ENCODE assay signal across 17 cellular contexts in genomic region chr16:50261707-50262235, GRCh38. TPM values are rescaled to one million over a fixed set of nuclear protein-coding genes. Genes with fewer than 3 reads are reported as not detected.
DNase-seq lines count a peak whose midpoint lies in the region; ATAC-seq and TF ChIP-seq lines count a peak whose summit lies in the region.
"Had no signal": no experiment of that assay in that cellular context is flagged by ENCODE, and none has a peak within 500 bp of the region (broad histone marks: within the 10 kb centered on the region; RNA-seq: fewer than 3 reads in every experiment).

No MANE protein-coding gene starts in this region.

- POLR2A ChIA-PET in HEK293 (lab: Yijun Ruan, JAX), result no interaction called here
- POLR2A ChIA-PET in CD8-positive, alpha-beta T cell (lab: Charles Lee), result interaction anchor here (0.9 kb wide), 1 partner anchor 11 kb away, joined by 3 read pairs; no protein-coding TSS in a partner anchor

- H3K4me3 ChIP-seq in BLaER1 treated with 17β-estradiol and CSF1 and Interleukin-3, amounts not matched to agents 10 nM and 100 nM, result no peak overlapping the region
- H3K4me3 ChIP-seq in HEK293 (ENCODE audit: low read depth, low read length), result no peak overlapping the region
- H3K4me3 ChIP-seq in adipocyte (ENCODE audit: low read length), result no peak overlapping the region
- no peak overlapping the region for H3K4me3 ChIP-seq in CD8-positive, alpha-beta T cell (ENCODE audit: low read depth, low read length)

- CTCF ChIA-PET in HEK293 (lab: Yijun Ruan, JAX), result interaction anchor here (0.8 kb wide), 1 partner anchor 23 kb away, joined by 3 read pairs; no protein-coding TSS in a partner anchor
- CTCF ChIA-PET in CD8-positive, alpha-beta T cell (lab: Charles Lee), result interaction anchor here (0.7 to 13.1 kb wide), 5 partner anchors 12 to 404 kb away, joined by 3 to 155 read pairs (median 3); no protein-coding TSS in a partner anchor

- intact Hi-C loops in natural killer cell (cut with micrococcal nuclease), result loop anchor here (1.0 kb wide), 1 partner anchor 8 kb away; no protein-coding TSS in a partner anchor
- intact Hi-C loops in CD8-positive, alpha-beta T cell (cut with DNase I, micrococcal nuclease), result no loop called here

- H3K27me3 ChIP-seq in BLaER1 treated with 17β-estradiol and CSF1 and Interleukin-3, amounts not matched to agents 10 nM and 100 nM, result no peaks in the 10 kb centered on the region; a peak in 1 of 22 replicates
- no peaks in the 10 kb centered on the region for H3K27me3 ChIP-seq in adipocyte (replicated peaks; ENCODE audit: control insufficient read depth, insufficient read depth, low read length)
- H3K27me3 ChIP-seq in CD8-positive, alpha-beta T cell (ENCODE audit: insufficient read depth, low read length), result no peaks in the 10 kb centered on the region
- H3K27me3 ChIP-seq: BE2C had no signal

- H3K4me2 ChIP-seq in BLaER1 treated with 17β-estradiol and CSF1 and Interleukin-3, amounts not matched to agents 10 nM and 100 nM, result peak overlapping the region; percentile 55 to 100 (median 98)

- peaks cover 77 to 92% (median 91%) of the 10 kb centered on the region in 10 experiments for H3K4me1 ChIP-seq in BLaER1 treated with 17β-estradiol and CSF1 and Interleukin-3, amounts not matched to agents 10 nM and 100 nM
- peaks cover 14% of the 10 kb centered on the region for H3K4me1 ChIP-seq in HEK293 (ENCODE audit: control insufficient read depth, insufficient read depth, low read length)
- H3K4me1 ChIP-seq in adipocyte (ENCODE audit: control insufficient read depth, insufficient read depth, low read length), result peaks cover 40% of the 10 kb centered on the region
- H3K4me1 ChIP-seq in CD8-positive, alpha-beta T cell (ENCODE audit: insufficient read depth, low read length), result peaks cover 44% of the 10 kb centered on the region

- H3K27ac Mint-ChIP-seq in natural killer cell, result peak overlapping the region; percentile 27 to 88
- H3K27ac Mint-ChIP-seq in CD8-positive, alpha-beta T cell, result no peak overlapping the region
- H3K27ac Mint-ChIP-seq: activated naive CD4-positive, alpha-beta T cell treated with anti-CD3 and anti-CD28 coated beads for 36 hours; stimulated activated naive B cell treated with anti-CD40 and anti-IgM and Interleukin-4, amounts not matched to agents 10 μg/mL and 1 μg/mL and 100 μg/mL, for 72 hours had no signal

- H4K20me1 ChIP-seq in BLaER1 treated with 17β-estradiol and CSF1 and Interleukin-3, amounts not matched to agents 10 nM and 100 nM, result peaks cover 0 to 24% (median 0%) of the 10 kb centered on the region in 11 experiments; a peak in 5 of 22 replicates

- peaks cover 71 to 80% of the 10 kb centered on the region in 2 donors for H3K4me1 Mint-ChIP-seq in natural killer cell
- H3K4me1 Mint-ChIP-seq in CD8-positive, alpha-beta T cell (ENCODE audit: low read depth), result peaks cover 44% of the 10 kb centered on the region

- no peaks in the 10 kb centered on the region for H3K27me3 Mint-ChIP-seq in natural killer cell (ENCODE audit: low read depth in 2 of 2)
- H3K27me3 Mint-ChIP-seq in CD8-positive, alpha-beta T cell (ENCODE audit: low read depth), result no peaks in the 10 kb centered on the region
- H3K27me3 Mint-ChIP-seq: effector memory CD8-positive, alpha-beta T cell had no signal

- H3K9me3 Mint-ChIP-seq in natural killer cell, result no peaks in the 10 kb centered on the region
- H3K9me3 Mint-ChIP-seq in CD8-positive, alpha-beta T cell, result no peaks in the 10 kb centered on the region
- H3K9me3 Mint-ChIP-seq: effector memory CD8-positive, alpha-beta T cell had no signal

- peak overlapping the region in 7 of 11 experiments; percentile 6 to 85 (median 50); a peak in 11 of 22 replicates for H3K27ac ChIP-seq in BLaER1 treated with 17β-estradiol and CSF1 and Interleukin-3, amounts not matched to agents 10 nM and 100 nM
- H3K27ac ChIP-seq in HEK293 (ENCODE audit: extremely low read depth, low read depth, low read length), result no peak overlapping the region
- no peak overlapping the region for H3K27ac ChIP-seq in CD8-positive, alpha-beta T cell (ENCODE audit: low read depth, low read length)
- H3K27ac ChIP-seq: neutrophil had no signal

- TF ChIP-seq CTCF in HEK293 (tag by site-specific recombination; IDR thresholded peaks at IDR 0.05) (no peak), natural killer cell (IDR thresholded peaks at IDR 0.05) (no peak)
- no peak for TF ChIP-seq CTCF in CD8-positive, alpha-beta T cell (IDR thresholded peaks at IDR 0.05)

- H3K36me3 ChIP-seq in BLaER1 treated with 17β-estradiol and CSF1 and Interleukin-3, amounts not matched to agents 10 nM and 100 nM, result no peaks in the 10 kb centered on the region
- H3K36me3 ChIP-seq in HEK293 (ENCODE audit: control insufficient read depth in 2 of 2, insufficient read depth in 1 of 2, low read length in 2 of 2) (no peaks in the 10 kb centered on the region), adipocyte (ENCODE audit: control insufficient read depth, insufficient read depth, low read length, severe bottlenecking) (no peaks in the 10 kb centered on the region)
- no peaks in the 10 kb centered on the region for H3K36me3 ChIP-seq in CD8-positive, alpha-beta T cell (ENCODE audit: insufficient read depth, low read length)
- H3K36me3 ChIP-seq: BE2C, neutrophil had no signal

- no peaks in the 10 kb centered on the region for H3K36me3 Mint-ChIP-seq in natural killer cell
- H3K36me3 Mint-ChIP-seq in CD8-positive, alpha-beta T cell, result peaks cover 2% of the 10 kb centered on the region

- DNase-seq in adipocyte (ENCODE audit: low read depth), result no peak
- no peak for DNase-seq in natural killer cell
- no peak for DNase-seq in foreskin melanocyte
- no peak for DNase-seq in CD8-positive, alpha-beta T cell
- DNase-seq in activated naive CD4-positive, alpha-beta T cell treated with Interleukin-2 at 50 U/mL for 16 hours, result no peak
- DNase-seq: activated CD4-positive, alpha-beta T cell treated with anti-CD3 and anti-CD28 coated beads for 1 hour; activated naive CD4-positive, alpha-beta T cell treated with anti-CD3 and anti-CD28 coated beads for 36 hours; BE2C; effector memory CD8-positive, alpha-beta T cell; H7; mesenchymal stem cell; NCI-H526; stimulated activated naive B cell treated with anti-CD40 and anti-IgM and Interleukin-4, amounts not matched to agents 10 μg/mL and 1 μg/mL and 100 μg/mL, for 72 hours; T-helper 2 cell had no signal

- peaks cover 0 to 7% (median 0%) of the 10 kb centered on the region in 11 experiments; a peak in 1 of 22 replicates for H3K9me3 ChIP-seq in BLaER1 treated with 17β-estradiol and CSF1 and Interleukin-3, amounts not matched to agents 10 nM and 100 nM (replicated peaks in 1 of 11)
- H3K9me3 ChIP-seq in HEK293 (ENCODE audit: control insufficient read depth, insufficient read depth, low read depth, low read length), result no peaks in the 10 kb centered on the region
- H3K9me3 ChIP-seq in adipocyte (ENCODE audit: control insufficient read depth, low read length), result peaks cover 3% of the 10 kb centered on the region
- no peaks in the 10 kb centered on the region for H3K9me3 ChIP-seq in CD8-positive, alpha-beta T cell (ENCODE audit: low read length)
- H3K9me3 ChIP-seq: BE2C, neutrophil had no signal

- peak overlapping the region; percentile 82 for H3K4me3 Mint-ChIP-seq in natural killer cell
- no peak overlapping the region for H3K4me3 Mint-ChIP-seq in CD8-positive, alpha-beta T cell
- H3K4me3 Mint-ChIP-seq: activated naive CD4-positive, alpha-beta T cell treated with anti-CD3 and anti-CD28 coated beads for 36 hours; effector memory CD8-positive, alpha-beta T cell; stimulated activated naive B cell treated with anti-CD40 and anti-IgM and Interleukin-4, amounts not matched to agents 10 μg/mL and 1 μg/mL and 100 μg/mL, for 72 hours had no signal

- peak overlapping the region in 8 of 11 experiments; percentile 14 to 42 (median 20); a peak in 7 of 22 replicates for H3K9ac ChIP-seq in BLaER1 treated with 17β-estradiol and CSF1 and Interleukin-3, amounts not matched to agents 10 nM and 100 nM
- H3K9ac ChIP-seq in adipocyte (ENCODE audit: low read length), result peak overlapping the region; percentile 16

- peak; percentile 37 to 68 (median 60) for ATAC-seq in natural killer cell
- no peak for ATAC-seq in CD8-positive, alpha-beta T cell
- ATAC-seq: effector memory CD8-positive, alpha-beta T cell; stimulated activated naive B cell treated with anti-CD40 and anti-IgM and Interleukin-4, amounts not matched to agents 10 μg/mL and 1 μg/mL and 100 μg/mL, for 72 hours had no signal

TF ChIP-seq in HEK293, 187 proteins besides CTCF, POLR2A, EP300 and RAD21:
- TF ChIP-seq SCRT2 (tag by site-specific recombination; IDR thresholded peaks at IDR 0.05) (0 out of 2 replicates have a peak, but pooled peaks have one; percentile 33), ZBTB20 (tag by site-specific recombination; IDR thresholded peaks at IDR 0.05) (no peak), ZNF585B (tag by site-specific recombination; IDR thresholded peaks at IDR 0.05) (no peak), ZNF658 (tag by site-specific recombination; IDR thresholded peaks at IDR 0.05) (no peak)

RNA-seq across cellular contexts. Expression of gene ADCY7, which starts 4.6 kb away (rescaled TPM):
- 100 to 1,000 TPM; 479 to 591 (median 512) TPM for total RNA-seq in natural killer cell
- 100 to 1,000 TPM; 117 to 126 TPM for total RNA-seq in CD8-positive, alpha-beta T cell

Comparison
In these comparisons a context has a peak if more than half of its experiments do, and no peak if none do; other contexts are left out.
1. H3K27ac ChIP-seq: peak in BLaER1 treated with 17β-estradiol and CSF1 and Interleukin-3, amounts not matched to agents 10 nM and 100 nM (7 of 11); none in HEK293 (single experiment) and CD8-positive, alpha-beta T cell (single experiment).